In the genomic region with DNA sequence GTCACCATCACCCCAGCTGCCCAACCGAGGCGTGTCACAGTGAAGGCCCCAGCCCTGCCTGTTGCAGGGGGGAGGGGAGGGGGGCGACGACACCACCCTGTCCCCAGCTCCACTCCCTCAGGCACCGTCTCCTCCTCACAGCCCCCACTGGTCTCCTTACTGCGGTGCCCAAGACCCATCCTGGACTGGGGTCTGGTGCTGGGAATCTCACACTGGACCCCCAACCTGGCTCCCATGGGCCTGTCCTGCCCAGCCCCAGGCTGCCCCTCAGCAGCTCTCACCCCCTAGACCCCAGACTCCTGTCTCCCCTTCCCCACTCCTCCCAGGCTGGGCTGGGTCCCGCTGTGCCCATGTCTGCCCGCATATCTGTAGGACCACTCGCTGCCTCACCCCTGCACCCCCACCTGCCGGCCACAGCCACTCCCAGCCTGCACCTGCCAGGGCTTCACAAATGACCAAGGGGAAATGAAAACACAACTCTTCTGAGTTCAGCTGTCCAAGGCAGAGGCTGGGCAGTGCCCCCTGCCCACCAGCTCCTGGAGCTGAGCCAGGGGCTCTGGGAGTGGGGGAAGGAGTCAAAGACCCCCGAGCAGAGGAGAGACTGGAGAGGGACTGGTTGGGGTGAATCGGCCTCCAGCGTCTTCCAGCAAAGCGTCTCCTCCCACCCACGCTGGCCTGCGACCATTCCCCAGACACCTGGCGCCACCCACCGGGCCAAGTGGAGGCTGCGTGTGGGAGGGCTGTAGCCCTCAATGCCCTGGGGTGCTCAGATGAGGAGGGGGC, we compare ENCODE assay signal across 1 cellular context.
TF ChIP-seq lines count a peak whose summit lies in the region.

No MANE protein-coding gene starts in this region.

TF ChIP-seq in GM23338, 12 proteins besides CTCF, POLR2A, EP300 and RAD21 (continued from another document):
- no peak for TF ChIP-seq ZNF462 (CRISPR knock-in tag; IDR thresholded peaks at IDR 0.05)
- TF ChIP-seq ZNF331 (CRISPR knock-in tag; IDR thresholded peaks at IDR 0.05; ENCODE audit: low read depth) = no peak
